In the genomic region with DNA sequence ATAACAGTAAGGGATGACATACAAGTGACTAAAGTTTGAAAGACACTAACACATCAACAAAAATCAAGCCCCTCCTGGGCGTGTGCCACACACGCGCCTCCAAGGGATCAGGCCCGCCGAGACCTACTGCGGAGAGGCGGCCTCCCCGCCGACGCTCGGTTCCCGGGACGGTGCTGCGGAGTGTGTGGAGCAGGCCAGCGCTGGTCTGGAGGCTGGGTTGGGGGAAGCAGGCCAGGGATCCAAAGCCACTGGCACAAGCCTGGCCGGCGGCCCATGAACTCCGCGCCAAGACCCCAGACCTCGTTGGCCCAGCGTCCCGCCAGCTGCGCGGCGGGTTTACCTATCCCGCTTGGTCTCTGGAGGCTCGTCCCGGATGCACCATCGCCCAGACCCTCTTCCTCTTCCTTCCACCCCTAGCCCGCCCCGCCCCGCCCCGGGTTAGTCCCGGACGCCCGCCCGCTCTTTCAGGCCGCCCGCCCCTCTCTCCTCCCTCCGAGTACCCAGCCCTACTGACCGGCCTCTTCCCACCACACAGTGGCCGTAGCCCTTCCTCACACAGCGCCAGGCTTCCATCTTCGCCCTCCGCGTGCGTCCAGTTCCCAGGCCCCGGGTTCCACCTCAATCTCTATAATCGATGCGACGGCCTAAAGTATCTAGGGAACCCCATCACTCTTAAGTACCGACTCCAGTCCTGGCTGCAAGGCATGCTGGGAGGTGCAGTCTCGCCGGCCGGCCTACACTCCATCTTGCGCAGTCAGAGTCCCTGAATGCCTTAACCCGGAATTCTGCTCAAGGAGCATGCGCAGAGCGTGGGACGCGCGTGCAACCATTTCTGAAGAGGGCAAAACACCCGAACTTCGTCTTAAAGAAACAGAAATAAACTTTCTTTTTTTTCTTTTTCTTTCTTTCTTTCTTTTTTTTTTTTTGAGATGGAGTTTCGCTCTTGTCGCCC, we compare ENCODE assay signal across 8 cellular contexts. TPM values are rescaled to one million over a fixed set of nuclear protein-coding genes. Genes with fewer than 3 reads are reported as not detected.
DNase-seq lines count a peak whose midpoint lies in the region; ATAC-seq and TF ChIP-seq lines count a peak whose summit lies in the region.

A gene with protein sequence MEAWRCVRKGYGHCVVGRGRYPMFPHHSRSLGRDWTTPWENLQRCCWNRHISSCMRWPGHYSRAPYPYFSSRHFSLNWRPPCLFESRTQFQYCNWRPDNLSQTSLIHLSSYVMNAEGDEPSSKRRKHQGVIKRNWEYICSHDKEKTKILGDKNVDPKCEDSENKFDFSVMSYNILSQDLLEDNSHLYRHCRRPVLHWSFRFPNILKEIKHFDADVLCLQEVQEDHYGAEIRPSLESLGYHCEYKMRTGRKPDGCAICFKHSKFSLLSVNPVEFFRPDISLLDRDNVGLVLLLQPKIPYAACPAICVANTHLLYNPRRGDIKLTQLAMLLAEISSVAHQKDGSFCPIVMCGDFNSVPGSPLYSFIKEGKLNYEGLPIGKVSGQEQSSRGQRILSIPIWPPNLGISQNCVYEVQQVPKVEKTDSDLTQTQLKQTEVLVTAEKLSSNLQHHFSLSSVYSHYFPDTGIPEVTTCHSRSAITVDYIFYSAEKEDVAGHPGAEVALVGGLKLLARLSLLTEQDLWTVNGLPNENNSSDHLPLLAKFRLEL (minus strand): TSS at position 769 of the 952 bp plus-strand sequence. CDS start 196 bp downstream, at position 573.

- no peaks in the 10 kb centered on the region for H4K20me1 ChIP-seq in SK-N-SH (ENCODE audit: insufficient read depth)

- peaks cover 3% of the 10 kb centered on the region for H3F3A ChIP-seq in SK-N-SH (replicated peaks; ENCODE audit: insufficient read depth)

- H3K9me2 ChIP-seq in SK-N-SH = no peaks in the 10 kb centered on the region

- POLR2A ChIA-PET in SK-N-SH (lab: Yijun Ruan, JAX) = interaction anchor here (0.7 to 3.0 kb wide), 5 partner anchors 17 to 224 kb away, joined by 3 to 12 read pairs (median 4); a partner anchor contains a TSS

- H3K4me2 ChIP-seq in SK-N-SH = peak within 1 kb of the TSS; percentile 94

- no peak for TF ChIP-seq RAD21 in SK-N-SH (IDR thresholded peaks at IDR 0.05; ENCODE audit: low read length)

- peaks cover 48% of the 10 kb centered on the region for H3K79me2 ChIP-seq in SK-N-SH (ENCODE audit: insufficient read depth)

- H3K9me3 ChIP-seq in SK-N-SH = no peaks in the 10 kb centered on the region

- WGBS in SK-N-SH (ENCODE audit: low lambda C conversion rate) = under 1% methylated on average over 44 of the region's 66 CpGs

- peak; percentile 95 for ATAC-seq in HG02571 (IDR thresholded peaks at IDR 0.05; ENCODE audit: unreplicated experiment)

- H3K4me1 ChIP-seq in SK-N-SH (ENCODE audit: control insufficient read depth in 1 of 2, insufficient read depth in 2 of 2, low read depth in 1 of 2, low read length in 1 of 2) = peaks cover 6 to 9% of the 10 kb centered on the region in 2 experiments; a peak in 3 of 4 replicates

- no peak for TF ChIP-seq EP300 in SK-N-SH (IDR thresholded peaks at IDR 0.05; ENCODE audit: borderline replicate concordance in 1 of 2, low read depth in 1 of 2, low read length in 1 of 2)

- H3K36me3 ChIP-seq in SK-N-SH (replicated peaks in 1 of 2; ENCODE audit: control insufficient read depth in 1 of 2, insufficient read depth in 2 of 2, low read length in 1 of 2) = peaks cover 21 to 24% of the 10 kb centered on the region in 2 experiments

- peak within 1 kb of the TSS; percentile 88 to 100 for H3K27ac ChIP-seq in SK-N-SH (ENCODE audit: low read depth in 2 of 2, low read length in 1 of 2)

- CTCF ChIA-PET in SK-N-SH (lab: Yijun Ruan, JAX) = interaction anchor here (1.2 to 2.9 kb wide), 2 partner anchors 20 kb away, joined by 5 to 19 read pairs; no protein-coding TSS in a partner anchor

- no peak for TF ChIP-seq CTCF in SK-N-SH (IDR thresholded peaks at IDR 0.05)

- peak; percentile 95 for DNase-seq in GM04504 (ENCODE audit: low read depth)
- peak; percentile 97 for DNase-seq in NCI-H1048 (lab: John Stamatoyannopoulos, UW)
- DNase-seq in SK-N-SH = peak; percentile 92
- DNase-seq in activated naive CD4-positive, alpha-beta T cell treated with anti-CD3 and anti-CD28 coated beads, Interleukin-2, amount 50 U/mL, for 16 hours = peak; percentile 97
- peak; percentile 93 for DNase-seq in germinal center (ENCODE audit: low spot score)
- DNase-seq in non-pigmented ciliary epithelial cell (ENCODE audit: low read depth) = peak; percentile 94
- peak; percentile 99 for DNase-seq in superior temporal gyrus (ENCODE audit: extremely low spot score)

- H3K9ac ChIP-seq in SK-N-SH = peak within 1 kb of the TSS; percentile 90

- no peaks in the 10 kb centered on the region for H3K27me3 ChIP-seq in SK-N-SH (ENCODE audit: insufficient read depth)

- H2AFZ ChIP-seq in SK-N-SH (ENCODE audit: low read depth) = peak within 1 kb of the TSS; percentile 99

- H3K4me3 ChIP-seq in SK-N-SH (ENCODE audit: low read depth in 2 of 2, low read length in 1 of 2) = peak within 1 kb of the TSS; percentile 95 to 96

TF ChIP-seq in SK-N-SH, 30 proteins besides CTCF, POLR2A, EP300 and RAD21 (continues in another document):
- peak; percentile 96 for TF ChIP-seq NRF1 (IDR thresholded peaks at IDR 0.05; ENCODE audit: low read depth, low read length)
- TF ChIP-seq NFIC (IDR thresholded peaks at IDR 0.05; ENCODE audit: borderline replicate concordance) = no peak
- TF ChIP-seq SIN3A (IDR thresholded peaks at IDR 0.05; ENCODE audit: borderline replicate concordance, low read depth, low read length) = peak; percentile 50; the same call in 1 of the 2 replicates
- peak; percentile 34; the same call in 1 of the 2 replicates for TF ChIP-seq MXI1 (IDR thresholded peaks at IDR 0.05; ENCODE audit: low read depth, low read length)
- no peak for TF ChIP-seq MEF2A (IDR thresholded peaks at IDR 0.05; ENCODE audit: borderline replicate concordance, low read depth)
- peak; percentile 49; the same call in 1 of the 2 replicates for TF ChIP-seq FOXJ3 (CRISPR knock-in tag; IDR thresholded peaks at IDR 0.05)
- TF ChIP-seq TEAD4 (IDR thresholded peaks at IDR 0.05; ENCODE audit: borderline replicate concordance, insufficient read depth) = no peak
- no peak for TF ChIP-seq TCF12 (IDR thresholded peaks at IDR 0.05)
- TF ChIP-seq, protein P1, sequence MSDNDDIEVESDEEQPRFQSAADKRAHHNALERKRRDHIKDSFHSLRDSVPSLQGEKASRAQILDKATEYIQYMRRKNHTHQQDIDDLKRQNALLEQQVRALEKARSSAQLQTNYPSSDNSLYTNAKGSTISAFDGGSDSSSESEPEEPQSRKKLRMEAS (IDR thresholded peaks at IDR 0.05; ENCODE audit: low read depth) = peak; percentile 65
- TF ChIP-seq, protein P2, sequence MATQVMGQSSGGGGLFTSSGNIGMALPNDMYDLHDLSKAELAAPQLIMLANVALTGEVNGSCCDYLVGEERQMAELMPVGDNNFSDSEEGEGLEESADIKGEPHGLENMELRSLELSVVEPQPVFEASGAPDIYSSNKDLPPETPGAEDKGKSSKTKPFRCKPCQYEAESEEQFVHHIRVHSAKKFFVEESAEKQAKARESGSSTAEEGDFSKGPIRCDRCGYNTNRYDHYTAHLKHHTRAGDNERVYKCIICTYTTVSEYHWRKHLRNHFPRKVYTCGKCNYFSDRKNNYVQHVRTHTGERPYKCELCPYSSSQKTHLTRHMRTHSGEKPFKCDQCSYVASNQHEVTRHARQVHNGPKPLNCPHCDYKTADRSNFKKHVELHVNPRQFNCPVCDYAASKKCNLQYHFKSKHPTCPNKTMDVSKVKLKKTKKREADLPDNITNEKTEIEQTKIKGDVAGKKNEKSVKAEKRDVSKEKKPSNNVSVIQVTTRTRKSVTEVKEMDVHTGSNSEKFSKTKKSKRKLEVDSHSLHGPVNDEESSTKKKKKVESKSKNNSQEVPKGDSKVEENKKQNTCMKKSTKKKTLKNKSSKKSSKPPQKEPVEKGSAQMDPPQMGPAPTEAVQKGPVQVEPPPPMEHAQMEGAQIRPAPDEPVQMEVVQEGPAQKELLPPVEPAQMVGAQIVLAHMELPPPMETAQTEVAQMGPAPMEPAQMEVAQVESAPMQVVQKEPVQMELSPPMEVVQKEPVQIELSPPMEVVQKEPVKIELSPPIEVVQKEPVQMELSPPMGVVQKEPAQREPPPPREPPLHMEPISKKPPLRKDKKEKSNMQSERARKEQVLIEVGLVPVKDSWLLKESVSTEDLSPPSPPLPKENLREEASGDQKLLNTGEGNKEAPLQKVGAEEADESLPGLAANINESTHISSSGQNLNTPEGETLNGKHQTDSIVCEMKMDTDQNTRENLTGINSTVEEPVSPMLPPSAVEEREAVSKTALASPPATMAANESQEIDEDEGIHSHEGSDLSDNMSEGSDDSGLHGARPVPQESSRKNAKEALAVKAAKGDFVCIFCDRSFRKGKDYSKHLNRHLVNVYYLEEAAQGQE (IDR thresholded peaks at IDR 0.05; ENCODE audit: low read depth, low read length) = 0 out of 2 replicates have a peak, but pooled peaks have one; percentile 24
- TF ChIP-seq, protein P3, sequence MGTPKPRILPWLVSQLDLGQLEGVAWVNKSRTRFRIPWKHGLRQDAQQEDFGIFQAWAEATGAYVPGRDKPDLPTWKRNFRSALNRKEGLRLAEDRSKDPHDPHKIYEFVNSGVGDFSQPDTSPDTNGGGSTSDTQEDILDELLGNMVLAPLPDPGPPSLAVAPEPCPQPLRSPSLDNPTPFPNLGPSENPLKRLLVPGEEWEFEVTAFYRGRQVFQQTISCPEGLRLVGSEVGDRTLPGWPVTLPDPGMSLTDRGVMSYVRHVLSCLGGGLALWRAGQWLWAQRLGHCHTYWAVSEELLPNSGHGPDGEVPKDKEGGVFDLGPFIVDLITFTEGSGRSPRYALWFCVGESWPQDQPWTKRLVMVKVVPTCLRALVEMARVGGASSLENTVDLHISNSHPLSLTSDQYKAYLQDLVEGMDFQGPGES (IDR thresholded peaks at IDR 0.05; ENCODE audit: low read depth, low read length) = no peak
- TF ChIP-seq, protein P4, sequence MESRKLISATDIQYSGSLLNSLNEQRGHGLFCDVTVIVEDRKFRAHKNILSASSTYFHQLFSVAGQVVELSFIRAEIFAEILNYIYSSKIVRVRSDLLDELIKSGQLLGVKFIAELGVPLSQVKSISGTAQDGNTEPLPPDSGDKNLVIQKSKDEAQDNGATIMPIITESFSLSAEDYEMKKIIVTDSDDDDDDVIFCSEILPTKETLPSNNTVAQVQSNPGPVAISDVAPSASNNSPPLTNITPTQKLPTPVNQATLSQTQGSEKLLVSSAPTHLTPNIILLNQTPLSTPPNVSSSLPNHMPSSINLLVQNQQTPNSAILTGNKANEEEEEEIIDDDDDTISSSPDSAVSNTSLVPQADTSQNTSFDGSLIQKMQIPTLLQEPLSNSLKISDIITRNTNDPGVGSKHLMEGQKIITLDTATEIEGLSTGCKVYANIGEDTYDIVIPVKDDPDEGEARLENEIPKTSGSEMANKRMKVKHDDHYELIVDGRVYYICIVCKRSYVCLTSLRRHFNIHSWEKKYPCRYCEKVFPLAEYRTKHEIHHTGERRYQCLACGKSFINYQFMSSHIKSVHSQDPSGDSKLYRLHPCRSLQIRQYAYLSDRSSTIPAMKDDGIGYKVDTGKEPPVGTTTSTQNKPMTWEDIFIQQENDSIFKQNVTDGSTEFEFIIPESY (IDR thresholded peaks at IDR 0.05; ENCODE audit: borderline replicate concordance, low read depth) = no peak

RNA-seq across cellular contexts. Expression of the gene that starts here (rescaled TPM):
- polyA plus RNA-seq in SK-N-SH (2012; rRNA removed) = 14.0 and 17.8 TPM in 2 replicates
- 14.7 and 15.7 TPM in 2 replicates for polyA plus RNA-seq in SK-N-SH (2012; cell fraction: cytosol; rRNA removed)
- 17.9 and 40.1 TPM in 2 replicates for polyA plus RNA-seq in SK-N-SH (2012; cell fraction: nucleus; rRNA removed)

Comparison
In these comparisons a context has a peak if more than half of its experiments do, and no peak if none do; other contexts are left out.
1. Peak in every context shown above with its lines: DNase-seq, ATAC-seq, H3K4me3 ChIP-seq and H3K27ac ChIP-seq.